Comparison of ENCODE assay signal across 32 cellular contexts in genomic region chr21:42983869-42984268, GRCh38. TPM values are rescaled to one million over a fixed set of nuclear protein-coding genes. Genes with fewer than 3 reads are reported as not detected.
"Had no signal": no experiment of that assay in that cellular context is flagged by ENCODE, and none has a peak within 500 bp of the region (broad histone marks: within the 10 kb centered on the region; RNA-seq: fewer than 3 reads in every experiment).

No MANE protein-coding gene starts in this region.

- H3K4me1 ChIP-seq: breast epithelium had no signal

- H3K4me3 Mint-ChIP-seq: activated CD4-positive, alpha-beta T cell treated with anti-CD3 and anti-CD28 coated beads, Interleukin-2, amount 10 ng/mL, durations not matched to agents 24 days and 14 days; activated CD8-positive, alpha-beta T cell treated with anti-CD3 and anti-CD28 coated beads for 36 hours; activated T-helper 17 cell treated with anti-CD3 and anti-CD28 coated beads, Interleukin-2, amount 50 U/mL, for 72 hours had no signal

- ATAC-seq: body of pancreas had no signal

- H3K36me3 ChIP-seq: adrenal gland, breast epithelium, WERI-Rb-1 had no signal

- H3K27me3 ChIP-seq: adrenal gland, body of pancreas, breast epithelium, MG63, SJCRH30 had no signal

- H3K27me3 Mint-ChIP-seq: activated CD4-positive, alpha-beta T cell treated with anti-CD3 and anti-CD28 coated beads, Interleukin-2, amount 10 ng/mL, durations not matched to agents 24 days and 14 days; activated CD8-positive, alpha-beta T cell treated with anti-CD3 and anti-CD28 coated beads for 36 hours; activated naive CD8-positive, alpha-beta T cell treated with anti-CD3 and anti-CD28 coated beads, Interleukin-2, amount 10 ng/mL, durations not matched to agents 7 days and 5 days; activated T-helper 17 cell treated with anti-CD3 and anti-CD28 coated beads, Interleukin-2, amount 50 U/mL, for 72 hours had no signal

- H3K4me3 ChIP-seq: adrenal gland, body of pancreas, breast epithelium, MG63, SJCRH30, SK-N-MC had no signal

- H3K9me3 ChIP-seq: adrenal gland, body of pancreas, breast epithelium, MG63, SJCRH30 had no signal

- FAIRE-seq: astrocyte had no signal

- H3K9me3 Mint-ChIP-seq: activated CD4-positive, alpha-beta T cell treated with anti-CD3 and anti-CD28 coated beads, Interleukin-2, amount 10 ng/mL, durations not matched to agents 24 days and 14 days; activated CD8-positive, alpha-beta T cell treated with anti-CD3 and anti-CD28 coated beads for 36 hours; activated naive CD8-positive, alpha-beta T cell treated with anti-CD3 and anti-CD28 coated beads, Interleukin-2, amount 10 ng/mL, durations not matched to agents 7 days and 5 days; activated T-cell treated with anti-CD3 and anti-CD28 coated beads, Interleukin-2, amount 50 U/mL, for 72 hours; activated T-helper 17 cell treated with anti-CD3 and anti-CD28 coated beads, Interleukin-2, amount 50 U/mL, for 72 hours had no signal

- DNase-seq: activated CD4-positive, alpha-beta T cell treated with anti-CD3 and anti-CD28 coated beads, Interleukin-2, amount 10 ng/mL, durations not matched to agents 24 days and 14 days; activated CD4-positive, alpha-beta T cell treated with anti-CD3 and anti-CD28 coated beads, Interleukin-2, amount 50 U/mL, for 4 hours; activated CD4-positive, CD25-positive, alpha-beta regulatory T cell; activated effector memory CD4-positive, alpha-beta T cell treated with anti-CD3 and anti-CD28 coated beads, Interleukin-2, amount 50 U/mL, for 16 hours; activated naive CD4-positive, alpha-beta T cell; activated naive CD4-positive, alpha-beta T cell treated with anti-CD3 and anti-CD28 coated beads, Interleukin-2, amount 50 U/mL, for 16 hours; activated naive CD8-positive, alpha-beta T cell treated with anti-CD3 and anti-CD28 coated beads, Interleukin-2, amount 10 ng/mL, durations not matched to agents 7 days and 5 days; activated T-cell treated with anti-CD3 and anti-CD28 coated beads, Interleukin-2, amount 50 U/mL, for 1 hour; activated T-cell treated with anti-CD3 and anti-CD28 coated beads, Interleukin-2, amount 50 U/mL, for 72 hours; adrenal gland; body of pancreas; Karpas-422; MG63; NCI-H1048; NCI-H1436 treated with DMSO at 0.1 percent for 48 hours; NCI-H1694 treated with DMSO at 0.1 percent for 48 hours; NCI-H2029; NCI-H345; NCI-H748 treated with DMSO at 0.1 percent for 48 hours; OCI-M1; SHP77; T1000; WERI-Rb-1 had no signal

- H3K27ac ChIP-seq: adrenal gland, body of pancreas, breast epithelium, WERI-Rb-1 had no signal

- H3K27ac Mint-ChIP-seq: activated T-cell treated with anti-CD3 and anti-CD28 coated beads, Interleukin-2, amount 50 U/mL, for 72 hours had no signal

RNA-seq across cellular contexts. Expression of gene ERVH48-1, which starts 58.4 kb away (rescaled TPM):
- total RNA-seq: activated CD8-positive, alpha-beta memory T cell treated with anti-CD3 and anti-CD28 coated beads for 36 hours; adrenal gland; breast epithelium; cardiac septum; NCI-H460; SJCRH30 had no signal
- polyA plus RNA-seq: adrenal gland had no signal
